ENCODE assay signal across 8 cellular contexts in the genomic region with DNA sequence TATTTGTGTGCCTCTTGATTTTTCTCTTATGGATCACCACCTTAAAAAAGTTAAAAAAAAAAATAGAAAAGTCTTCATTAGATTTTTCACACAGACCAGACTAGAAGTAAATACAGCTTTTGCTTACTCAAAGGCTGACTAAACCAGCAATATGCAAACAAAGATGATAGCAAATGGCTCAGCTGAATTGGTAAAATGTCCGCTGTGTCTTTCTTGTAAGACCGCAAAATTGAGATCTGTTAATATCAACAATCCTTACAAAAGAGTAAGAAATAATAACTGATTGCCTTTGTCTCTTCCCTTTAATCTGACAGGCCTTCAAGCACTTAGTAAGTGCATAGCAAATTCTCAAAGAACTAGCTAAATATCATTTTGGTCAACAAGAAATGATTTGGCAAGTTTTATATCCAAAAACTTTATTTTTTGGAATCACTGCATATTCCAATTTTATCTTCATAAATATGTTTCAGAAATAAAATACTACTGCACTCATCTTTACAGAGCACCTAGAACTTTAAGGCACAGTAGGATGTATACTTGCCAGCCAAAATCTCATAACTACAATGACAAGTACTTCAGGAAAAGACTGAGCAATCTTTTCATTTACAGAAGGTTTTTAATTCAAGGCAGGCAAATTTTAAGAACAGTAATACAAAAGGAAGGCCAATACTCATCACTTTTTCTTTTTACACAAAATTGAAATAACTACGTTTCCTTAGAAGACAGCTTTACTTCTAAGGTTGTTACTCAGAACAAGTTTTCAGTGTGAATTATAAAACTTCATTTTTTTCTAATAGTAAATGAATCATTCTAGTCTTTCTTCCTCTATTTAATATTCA. TPM values are rescaled to one million over a fixed set of nuclear protein-coding genes. Genes with fewer than 3 reads are reported as not detected.
A peak's percentile ranks its signal among the peaks of the same experiment; 100 is the strongest.
DNase-seq lines count a peak whose midpoint lies in the region; ATAC-seq and TF ChIP-seq lines count a peak whose summit lies in the region.

No MANE protein-coding gene starts in this region.

- no peak for TF ChIP-seq CTCF in 22Rv1 (IDR thresholded peaks at IDR 0.05)

- no peaks in the 10 kb centered on the region for H3K9me3 Mint-ChIP-seq in activated T-helper 1 cell treated with anti-CD3 and anti-CD28 coated beads, Interleukin-12 subunit alpha, Interleukin-12 subunit beta, Interleukin-2, Interleukin-4 antibody, amounts not matched to agents 30 ng/mL and 10 ng/mL and 1 ng/mL, durations not matched to agents 14 hours and 24 hours and 36 hours

- H3K4me1 Mint-ChIP-seq in activated T-helper 1 cell treated with anti-CD3 and anti-CD28 coated beads, Interleukin-12 subunit alpha, Interleukin-12 subunit beta, Interleukin-2, Interleukin-4 antibody, amounts not matched to agents 30 ng/mL and 10 ng/mL and 1 ng/mL, durations not matched to agents 14 hours and 24 hours and 36 hours (ENCODE audit: low read depth): peaks cover 62% of the 10 kb centered on the region

- ATAC-seq in HG02798 (IDR thresholded peaks at IDR 0.05; ENCODE audit: poor library complexity, unreplicated experiment) (peak; percentile 28), GM19397 (IDR thresholded peaks at IDR 0.05; ENCODE audit: unreplicated experiment) (no peak), GM21528 (IDR thresholded peaks at IDR 0.05; ENCODE audit: low FRiP score, unreplicated experiment) (no peak), GM18520 (IDR thresholded peaks at IDR 0.05; ENCODE audit: unreplicated experiment) (no peak), HG03342 (IDR thresholded peaks at IDR 0.05; ENCODE audit: unreplicated experiment) (no peak)

- no peak for DNase-seq in activated T-helper 1 cell treated with anti-CD3 and anti-CD28 coated beads, Interleukin-12 subunit alpha, Interleukin-12 subunit beta, Interleukin-2, Interleukin-4 antibody, amounts not matched to agents 30 ng/mL and 10 ng/mL and 1 ng/mL, durations not matched to agents 14 hours and 24 hours and 36 hours (ENCODE audit: low spot score)
- DNase-seq in medulla oblongata (ENCODE audit: extremely low spot score): peak; percentile 30

- intact Hi-C loops in activated T-helper 1 cell treated with anti-CD3 and anti-CD28 coated beads, Interleukin-12 subunit alpha, Interleukin-12 subunit beta, Interleukin-2, Interleukin-4 antibody, amounts not matched to agents 30 ng/mL and 10 ng/mL and 1 ng/mL, durations not matched to agents 14 hours and 24 hours and 36 hours (cut with micrococcal nuclease): loop anchor here (1.0 to 10.0 kb wide), 5 partner anchors 10 to 356 kb away; no protein-coding TSS in a partner anchor

- peak overlapping the region; percentile 78 for H3K27ac ChIP-seq in 22Rv1

- peak overlapping the region; percentile 88 for H3K27ac Mint-ChIP-seq in activated T-helper 1 cell treated with anti-CD3 and anti-CD28 coated beads, Interleukin-12 subunit alpha, Interleukin-12 subunit beta, Interleukin-2, Interleukin-4 antibody, amounts not matched to agents 30 ng/mL and 10 ng/mL and 1 ng/mL, durations not matched to agents 14 hours and 24 hours and 36 hours

- peaks cover 28% of the 10 kb centered on the region for H3K36me3 Mint-ChIP-seq in activated T-helper 1 cell treated with anti-CD3 and anti-CD28 coated beads, Interleukin-12 subunit alpha, Interleukin-12 subunit beta, Interleukin-2, Interleukin-4 antibody, amounts not matched to agents 30 ng/mL and 10 ng/mL and 1 ng/mL, durations not matched to agents 14 hours and 24 hours and 36 hours (ENCODE audit: low read depth)

- H3K27me3 Mint-ChIP-seq in activated T-helper 1 cell treated with anti-CD3 and anti-CD28 coated beads, Interleukin-12 subunit alpha, Interleukin-12 subunit beta, Interleukin-2, Interleukin-4 antibody, amounts not matched to agents 30 ng/mL and 10 ng/mL and 1 ng/mL, durations not matched to agents 14 hours and 24 hours and 36 hours (ENCODE audit: insufficient read depth): no peaks in the 10 kb centered on the region

- peak overlapping the region; percentile 91 for H3K4me3 Mint-ChIP-seq in activated T-helper 1 cell treated with anti-CD3 and anti-CD28 coated beads, Interleukin-12 subunit alpha, Interleukin-12 subunit beta, Interleukin-2, Interleukin-4 antibody, amounts not matched to agents 30 ng/mL and 10 ng/mL and 1 ng/mL, durations not matched to agents 14 hours and 24 hours and 36 hours

RNA-seq across cellular contexts. Expression of gene ELF1, which starts 1.2 kb away (rescaled TPM):
- total RNA-seq in activated T-helper 1 cell treated with anti-CD3 and anti-CD28 coated beads, Interleukin-12 subunit alpha, Interleukin-12 subunit beta, Interleukin-2, Interleukin-4 antibody, amounts not matched to agents 30 ng/mL and 10 ng/mL and 1 ng/mL, durations not matched to agents 14 hours and 24 hours and 36 hours: 75.3 and 76.8 TPM in 2 replicates

RNA-seq across cellular contexts. Expression of gene WBP4, which starts 43.3 kb away (rescaled TPM):
- total RNA-seq in activated T-helper 1 cell treated with anti-CD3 and anti-CD28 coated beads, Interleukin-12 subunit alpha, Interleukin-12 subunit beta, Interleukin-2, Interleukin-4 antibody, amounts not matched to agents 30 ng/mL and 10 ng/mL and 1 ng/mL, durations not matched to agents 14 hours and 24 hours and 36 hours: 13.4 and 14.0 TPM in 2 replicates
